ENCODE assay signal across 8 cellular contexts in genomic region chr11:63682045-63682915, GRCh38. TPM values are rescaled to one million over a fixed set of nuclear protein-coding genes. Genes with fewer than 3 reads are reported as not detected.
DNase-seq lines count a peak whose midpoint lies in the region; ATAC-seq and TF ChIP-seq lines count a peak whose summit lies in the region.

No MANE protein-coding gene starts in this region.

- POLR2A ChIA-PET in activated CD4-positive, alpha-beta memory T cell treated with anti-CD3 and anti-CD28 coated beads for 36 hours (lab: Charles Lee), result interaction anchor here (0.7 to 2.5 kb wide), 5 partner anchors 9 to 145 kb away, joined by 3 to 32 read pairs (median 6); partner anchors contain the start of genes ATL3 and PLAAT4

- peak overlapping the region; percentile 87 for H3K4me3 Mint-ChIP-seq in activated CD4-positive, alpha-beta memory T cell treated with anti-CD3 and anti-CD28 coated beads for 36 hours
- H3K4me3 Mint-ChIP-seq in neural crest cell, result peak overlapping the region; percentile 96

- H3K4me3 ChIP-seq in fibroblast of villous mesenchyme (ENCODE audit: low read depth, low read length), result peak overlapping the region; percentile 99

- peaks cover 26% of the 10 kb centered on the region for H3K4me1 Mint-ChIP-seq in activated CD4-positive, alpha-beta memory T cell treated with anti-CD3 and anti-CD28 coated beads for 36 hours (ENCODE audit: low read depth)
- H3K4me1 Mint-ChIP-seq in neural crest cell, result peaks cover 40% of the 10 kb centered on the region

- no peaks in the 10 kb centered on the region for H3K9me3 Mint-ChIP-seq in activated CD4-positive, alpha-beta memory T cell treated with anti-CD3 and anti-CD28 coated beads for 36 hours
- no peaks in the 10 kb centered on the region for H3K9me3 Mint-ChIP-seq in neural crest cell

- ATAC-seq in GM18867 (IDR thresholded peaks at IDR 0.05; ENCODE audit: unreplicated experiment), result peak; percentile 3
- no peak for ATAC-seq in HG03095 (IDR thresholded peaks at IDR 0.05; ENCODE audit: unreplicated experiment)
- no peak for ATAC-seq in GM19463 (IDR thresholded peaks at IDR 0.05; ENCODE audit: unreplicated experiment)

- no peaks in the 10 kb centered on the region for H3K27me3 Mint-ChIP-seq in activated CD4-positive, alpha-beta memory T cell treated with anti-CD3 and anti-CD28 coated beads for 36 hours
- peaks cover 2% of the 10 kb centered on the region for H3K27me3 Mint-ChIP-seq in neural crest cell (ENCODE audit: low read depth)

- intact Hi-C loops in activated CD4-positive, alpha-beta memory T cell treated with anti-CD3 and anti-CD28 coated beads for 36 hours (cut with micrococcal nuclease), result loop anchor here (5.0 kb wide), 2 partner anchors 145 to 155 kb away; partner anchors contain the start of genes MARK2 and PLAAT4

- no peaks in the 10 kb centered on the region for H3K36me3 Mint-ChIP-seq in activated CD4-positive, alpha-beta memory T cell treated with anti-CD3 and anti-CD28 coated beads for 36 hours
- no peaks in the 10 kb centered on the region for H3K36me3 Mint-ChIP-seq in neural crest cell (ENCODE audit: low read depth)

- no peak for TF ChIP-seq CTCF in fibroblast of villous mesenchyme (IDR thresholded peaks at IDR 0.05; ENCODE audit: insufficient read depth, low read depth, low read length)
- peak; percentile 55 for TF ChIP-seq CTCF in neural crest cell (conservative IDR thresholded peaks at IDR 0.05)

- DNase-seq in ACHN (peak; percentile 12), NAMALWA (ENCODE audit: low spot score) (peak; percentile 77), fibroblast of villous mesenchyme (ENCODE audit: low read depth) (peak; percentile 41), neural crest cell (ENCODE audit: low read depth, low spot score) (peak; percentile 11)
- DNase-seq in activated CD4-positive, alpha-beta memory T cell treated with anti-CD3 and anti-CD28 coated beads for 36 hours, result peak; percentile 33

- in situ Hi-C loops in ACHN (cut with HindIII; ENCODE audit: low pct_ligation_motif_present, low pct_unique_long_range_greater_than_20kb, low sequenced_read_pairs), result no loop called here

- H3K27ac Mint-ChIP-seq in activated CD4-positive, alpha-beta memory T cell treated with anti-CD3 and anti-CD28 coated beads for 36 hours, result peak overlapping the region; percentile 78
- H3K27ac Mint-ChIP-seq in neural crest cell (ENCODE audit: unreplicated experiment), result peak overlapping the region; percentile 97

- CTCF ChIA-PET in activated CD4-positive, alpha-beta memory T cell treated with anti-CD3 and anti-CD28 coated beads for 36 hours (lab: Charles Lee), result interaction anchor here (1.0 to 2.7 kb wide), 9 partner anchors 12 to 203 kb away, joined by 3 to 19 read pairs (median 4); partner anchors contain the start of gene ATL3

RNA-seq across cellular contexts. Expression of gene RTN3, which starts 1.0 kb away (rescaled TPM):
- total RNA-seq in activated CD4-positive, alpha-beta memory T cell treated with anti-CD3 and anti-CD28 coated beads for 36 hours, result 10 to 100 TPM; 54.4 to 58.4 TPM
- total RNA-seq in fibroblast of villous mesenchyme (61.5 and 70.0 TPM in 2 replicates), neural crest cell (136 and 137 TPM in 2 replicates)

RNA-seq across cellular contexts. Expression of gene ATL3, which starts 11.1 kb away (rescaled TPM):
- 10 to 100 TPM; 31.3 to 34.6 TPM for total RNA-seq in activated CD4-positive, alpha-beta memory T cell treated with anti-CD3 and anti-CD28 coated beads for 36 hours
- total RNA-seq in fibroblast of villous mesenchyme (123 and 152 TPM in 2 replicates), neural crest cell (13.2 and 15.2 TPM in 2 replicates)

Comparison
In these comparisons a context has a peak if more than half of its experiments do, and no peak if none do; other contexts are left out.
1. DNase-seq: peak in every context shown above with its lines; median percentile 77 in NAMALWA; 41 in fibroblast of villous mesenchyme; 33 in activated CD4-positive, alpha-beta memory T cell treated with anti-CD3 and anti-CD28 coated beads for 36 hours; 12 in ACHN; 11 in neural crest cell.